1 cellular context compared by ENCODE assay signal in genomic region chr5:81288021-81288433, GRCh38.
TF ChIP-seq lines count a peak whose summit lies in the region.

No MANE protein-coding gene starts in this region.

TF ChIP-seq in WTC11, 78 proteins besides CTCF, POLR2A, EP300 and RAD21 (continued from another document):
- TF ChIP-seq AR (CRISPR knock-in tag; IDR thresholded peaks at IDR 0.05) (no peak), ZNF425 (CRISPR knock-in tag; conservative IDR thresholded peaks at IDR 0.05) (no peak), ZNF317 (CRISPR knock-in tag; IDR thresholded peaks at IDR 0.05; ENCODE audit: borderline replicate concordance, low read depth) (no peak), GRHL2 (CRISPR knock-in tag; IDR thresholded peaks at IDR 0.05; ENCODE audit: insufficient replicate concordance, severe bottlenecking) (no peak), STAT6 (CRISPR knock-in tag; conservative IDR thresholded peaks at IDR 0.05; ENCODE audit: low read depth) (no peak)
